ENCODE assay signal across 8 cellular contexts in genomic region chr7:6730343-6730633, GRCh38. TPM values are rescaled to one million over a fixed set of nuclear protein-coding genes. Genes with fewer than 3 reads are reported as not detected.
DNase-seq lines count a peak whose midpoint lies in the region; ATAC-seq and TF ChIP-seq lines count a peak whose summit lies in the region.

No MANE protein-coding gene starts in this region.

- no peak for ATAC-seq in T-helper 17 cell
- ATAC-seq in sciatic nerve = peak; percentile 34
- no peak for ATAC-seq in HG03442 (IDR thresholded peaks at IDR 0.05; ENCODE audit: unreplicated experiment)

- no peaks in the 10 kb centered on the region for H3K9me3 ChIP-seq in T-helper 17 cell (ENCODE audit: control insufficient read depth, low read length, poor library complexity, severe bottlenecking)

- H3K27ac Mint-ChIP-seq in T-helper 17 cell (peak overlapping the region; percentile 92), glutamatergic neuron (ENCODE audit: unreplicated experiment) (peak overlapping the region; percentile 73)

- DNase-seq in NCI-H82 (lab: John Stamatoyannopoulos, UW) (peak; percentile 28), NCI-H82 treated with DMSO at 0.1 percent for 48 hours (lab: John Stamatoyannopoulos, UW; ENCODE audit: unreplicated experiment) (no peak), T-helper 17 cell (no peak), glutamatergic neuron (no peak), sciatic nerve (ENCODE audit: low spot score) (no peak), cerebellar nuclear complex (lab: John Stamatoyannopoulos, UW) (no peak), H4 (ENCODE audit: low spot score) (no peak)

- no peak for TF ChIP-seq CTCF in glutamatergic neuron (IDR thresholded peaks at IDR 0.05; ENCODE audit: partially characterized antibody, unreplicated experiment)

- intact Hi-C loops in sciatic nerve (cut with DNase I) = no loop called here

- H3K9me3 Mint-ChIP-seq in glutamatergic neuron (ENCODE audit: unreplicated experiment) = no peaks in the 10 kb centered on the region

- H3K4me1 Mint-ChIP-seq in T-helper 17 cell (peaks cover 18% of the 10 kb centered on the region), glutamatergic neuron (ENCODE audit: low read depth, unreplicated experiment) (peaks cover 5% of the 10 kb centered on the region)

- H3K27me3 Mint-ChIP-seq in T-helper 17 cell (no peaks in the 10 kb centered on the region), glutamatergic neuron (ENCODE audit: unreplicated experiment) (no peaks in the 10 kb centered on the region)

- H3K36me3 Mint-ChIP-seq in T-helper 17 cell (ENCODE audit: low read depth) = peaks cover 4% of the 10 kb centered on the region
- no peaks in the 10 kb centered on the region for H3K36me3 Mint-ChIP-seq in glutamatergic neuron (ENCODE audit: unreplicated experiment)

- H3K4me3 Mint-ChIP-seq in T-helper 17 cell (peak overlapping the region; percentile 97), glutamatergic neuron (ENCODE audit: unreplicated experiment) (peak overlapping the region; percentile 94)

RNA-seq across cellular contexts. Expression of gene ZNF12, which starts 23.5 kb away (rescaled TPM):
- 10 to 100 TPM; 26.1 to 26.5 TPM for total RNA-seq in T-helper 17 cell
- 19.6 TPM for total RNA-seq in glutamatergic neuron (ENCODE audit: unreplicated experiment)
- 25.5 TPM for total RNA-seq in sciatic nerve
- total RNA-seq in H4 (2014; rRNA removed; shearing (Covaris generic)) = 17.5 and 27.3 TPM in 2 replicates

RNA-seq across cellular contexts. Expression of gene RSPH10B2, which starts 23.6 kb away (rescaled TPM):
- total RNA-seq in T-helper 17 cell (under 1 TPM in 1 of 2 donors, not detected in 1; 0.50 TPM), glutamatergic neuron (ENCODE audit: unreplicated experiment) (1.0 TPM), sciatic nerve (0.89 TPM)
- 0.06 TPM in 1 of 2 replicates, not detected in the other for total RNA-seq in H4 (2014; rRNA removed; shearing (Covaris generic))
